ENCODE assay signal across 28 cellular contexts in the genomic region with DNA sequence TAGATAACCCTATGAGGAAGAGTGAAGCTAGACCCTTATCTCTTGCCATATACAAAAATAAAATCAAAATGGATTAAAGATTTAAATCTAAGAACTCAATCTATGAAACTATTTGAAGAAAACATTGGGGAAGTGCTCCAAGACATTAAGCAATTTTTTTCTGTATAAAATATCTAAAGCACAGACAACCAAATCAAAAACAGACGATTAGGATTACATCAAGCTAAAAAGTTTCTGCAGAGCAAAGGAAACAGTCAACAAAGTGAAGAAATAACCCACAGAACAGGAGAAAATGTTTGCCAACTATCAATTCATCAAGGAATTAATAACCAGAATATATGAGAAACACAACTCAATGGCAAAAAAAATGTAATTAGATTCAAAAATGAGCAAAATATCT.
"Had no signal": no experiment of that assay in that cellular context is flagged by ENCODE, and none has a peak within 500 bp of the region (broad histone marks: within the 10 kb centered on the region; RNA-seq: fewer than 3 reads in every experiment).

No MANE protein-coding gene starts in this region.

- H3K9ac ChIP-seq: neural progenitor cell, parathyroid adenoma had no signal

- DNase-seq: dermis blood vessel endothelial cell; effector memory CD4-positive, alpha-beta T cell; foreskin melanocyte; glutamatergic neuron; heart right ventricle; hypothalamus; immature natural killer cell; islet precursor cell; mucosa of descending colon; naive B cell; sigmoid colon; stimulated activated CD4-positive, alpha-beta T cell treated with anti-CD3 and anti-CD28 coated beads, Interleukin-1b, Interleukin-23, amount 100 ng/mL, for 48 hours; stimulated activated CD4-positive, alpha-beta T cell treated with anti-CD3 and anti-CD28 coated beads, Interleukin-4, amount 100 ng/mL, for 1 hour; stimulated activated CD8-positive, alpha-beta memory T cell treated with anti-CD3 and anti-CD28 coated beads, Interleukin-4, amount 100 ng/mL, for 48 hours; stimulated activated naive CD4-positive, alpha-beta T cell treated with Interleukin-2 at 50 U/mL for 16 hours; stomach; testis; tibial artery had no signal

- H3K4me1 Mint-ChIP-seq: immature natural killer cell, memory B cell, naive B cell, neural progenitor cell had no signal

- H3K27me3 ChIP-seq: esophagus muscularis mucosa, heart right ventricle, neural progenitor cell, sigmoid colon, stomach, testis, tibial artery had no signal

- H3K4me1 ChIP-seq: esophagus muscularis mucosa, heart right ventricle, neural progenitor cell, parathyroid adenoma, sigmoid colon, stomach, testis, tibial artery had no signal

- ATAC-seq: heart right ventricle; left lobe of liver; mucosa of descending colon; natural killer cell treated with Interleukin-12 subunit alpha and Interleukin-12 subunit beta and Interleukin-15 and Interleukin-18, amount 100 ng/mL, for 72 hours had no signal

- H3K9me3 ChIP-seq: testis had no signal

- H3K4me3 Mint-ChIP-seq: immature natural killer cell; memory B cell; naive B cell; natural killer cell treated with Interleukin-12 subunit alpha and Interleukin-12 subunit beta and Interleukin-15 and Interleukin-18, amount 100 ng/mL, for 72 hours; neural progenitor cell; type B pancreatic cell had no signal

- H3K36me3 ChIP-seq: esophagus muscularis mucosa, heart right ventricle, neural progenitor cell, sigmoid colon, stomach, tibial artery had no signal

- H3K36me3 Mint-ChIP-seq: memory B cell; natural killer cell treated with Interleukin-12 subunit alpha and Interleukin-12 subunit beta and Interleukin-15 and Interleukin-18, amount 100 ng/mL, for 72 hours; neural progenitor cell; type B pancreatic cell had no signal

- H3K4me3 ChIP-seq: coronary artery, esophagus muscularis mucosa, heart right ventricle, lung, mucosa of descending colon, neural progenitor cell, sigmoid colon, stomach, testis, tibial artery had no signal

- H3K27me3 Mint-ChIP-seq: memory B cell; naive B cell; natural killer cell treated with Interleukin-12 subunit alpha and Interleukin-12 subunit beta and Interleukin-15 and Interleukin-18, amount 100 ng/mL, for 72 hours; progenitor cell of endocrine pancreas; type B pancreatic cell had no signal

- H3K27ac Mint-ChIP-seq: immature natural killer cell; memory B cell; natural killer cell treated with Interleukin-12 subunit alpha and Interleukin-12 subunit beta and Interleukin-15 and Interleukin-18, amount 100 ng/mL, for 72 hours; neural progenitor cell; progenitor cell of endocrine pancreas; type B pancreatic cell had no signal
